ENCODE assay signal across 19 cellular contexts in the genomic region with DNA sequence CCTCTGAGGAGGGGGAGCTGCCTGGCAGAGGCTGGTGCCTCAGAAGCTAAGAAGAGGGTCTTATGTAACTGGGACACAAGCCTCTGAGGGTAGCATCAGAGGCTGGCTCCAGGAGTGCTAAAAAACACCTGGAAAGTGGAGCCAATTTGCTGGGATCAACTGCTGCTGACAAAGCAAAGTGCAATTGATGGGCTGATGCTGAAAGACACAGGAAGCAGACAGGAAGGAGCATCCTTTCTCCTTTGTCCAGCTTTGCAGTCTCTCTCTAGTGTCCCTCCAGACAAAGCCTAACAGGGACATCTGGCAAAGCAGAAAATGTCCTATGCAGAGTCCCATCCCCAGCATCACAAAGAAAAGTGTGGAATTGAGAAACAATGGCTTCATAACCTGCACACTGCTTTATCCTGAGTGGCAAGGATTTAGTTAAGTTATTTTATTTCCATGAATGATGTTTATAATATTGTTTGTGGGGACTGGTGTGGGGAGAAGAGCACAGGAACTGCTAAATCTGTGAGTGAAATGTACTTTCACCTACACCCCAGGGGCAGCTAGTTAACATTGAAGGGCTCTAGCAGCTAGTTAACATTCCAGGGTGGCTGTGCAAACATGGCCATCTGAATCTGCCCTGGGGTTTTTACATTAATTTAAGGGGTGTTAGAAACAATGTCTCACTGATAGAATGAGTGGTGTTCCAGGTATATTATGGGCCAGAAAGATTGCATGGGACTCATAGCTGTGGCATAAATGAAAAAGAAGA. TPM values are rescaled to one million over a fixed set of nuclear protein-coding genes. Genes with fewer than 3 reads are reported as not detected.
DNase-seq lines count a peak whose midpoint lies in the region; ATAC-seq, FAIRE-seq and TF ChIP-seq lines count a peak whose summit lies in the region.
"Had no signal": no experiment of that assay in that cellular context is flagged by ENCODE, and none has a peak within 500 bp of the region (broad histone marks: within the 10 kb centered on the region; RNA-seq: fewer than 3 reads in every experiment).

No MANE protein-coding gene starts in this region.

- peak overlapping the region; percentile 71 for H3K27ac ChIP-seq in HUES48 (ENCODE audit: low read depth, low read length)
- H3K27ac ChIP-seq in H1 (ENCODE audit: low read depth, low read length), result no peak overlapping the region; the same call in 1 of the 2 replicates
- H3K27ac ChIP-seq: KMS-11, PC-9, SJCRH30 had no signal

- H3K14ac ChIP-seq in H1 (ENCODE audit: insufficient read length), result no peak overlapping the region

- H2BK5ac ChIP-seq in H1 (ENCODE audit: low read depth, low read length), result 0 out of 2 replicates have a peak overlapping the region, but pooled peaks have one; percentile 52

- no peak for FAIRE-seq in H1 (lab: Jason Lieb, UNC)
- FAIRE-seq: G401.6 had no signal

- ATAC-seq in naive thymus-derived CD8-positive, alpha-beta T cell, result no peak

- DNase-seq in ELF-1 (ENCODE audit: low read depth, low spot score), result peak; percentile 47
- DNase-seq in H1 (ENCODE audit: low read depth in 1 of 2, low spot score in 2 of 2), result no peak
- DNase-seq in neural crest cell (ENCODE audit: low read depth, low spot score), result no peak
- no peak for DNase-seq in HK-2 (ENCODE audit: unreplicated experiment)
- DNase-seq in NCI-H1436 (lab: John Stamatoyannopoulos, UW), result no peak
- DNase-seq in naive thymus-derived CD8-positive, alpha-beta T cell, result no peak
- DNase-seq: ACHN, AML-193, DMS79, NCI-H1048, NCI-H1694, NCI-H226, NCI-H524 treated with DMSO at 0.1 percent for 48 hours, SJCRH30 had no signal

- CTCF ChIA-PET in H1 (lab: Charles Lee; ENCODE audit: partially characterized antibody), result interaction anchor here (1.5 kb wide), 1 partner anchor 119 kb away, joined by 5 read pairs; no protein-coding TSS in a partner anchor

- no peak overlapping the region for H3K56ac ChIP-seq in H1 (replicated peaks; ENCODE audit: insufficient read length, low read depth, low read length)

- 0 out of 4 replicates have a peak overlapping the region, but pooled peaks of 1 of the 2 experiments have one; percentile 37 for H3K4me2 ChIP-seq in H1 (ENCODE audit: insufficient read depth in 1 of 2, low read depth in 2 of 2, low read length in 2 of 2)
- H3K4me2 ChIP-seq: KMS-11, PC-9 had no signal

- H3K4ac ChIP-seq in H1 (replicated peaks; ENCODE audit: insufficient read length, low read depth, low read length), result no peak overlapping the region

- H3K27me3 ChIP-seq in HUES48 (ENCODE audit: control insufficient read depth, insufficient read depth, low read length) (no peaks in the 10 kb centered on the region), H1 (replicated peaks in 1 of 4; ENCODE audit: control insufficient read depth in 3 of 4, extremely low read depth in 1 of 4, insufficient read depth in 3 of 4, low read length in 3 of 4) (no peaks in the 10 kb centered on the region)
- H3K27me3 ChIP-seq: SJCRH30 had no signal

- no peaks in the 10 kb centered on the region for H3K36me3 Mint-ChIP-seq in neural crest cell (ENCODE audit: low read depth)
- no peaks in the 10 kb centered on the region for H3K36me3 Mint-ChIP-seq in naive thymus-derived CD8-positive, alpha-beta T cell
- H3K36me3 Mint-ChIP-seq: CD14-positive monocyte had no signal

- H3K9me3 ChIP-seq in HUES48 (ENCODE audit: control insufficient read depth, insufficient read depth, low read length), result peaks cover 20% of the 10 kb centered on the region
- H3K9me3 ChIP-seq in H1 (ENCODE audit: insufficient read depth in 2 of 2, low read depth in 1 of 2, low read length in 1 of 2), result peaks cover 7 to 11% of the 10 kb centered on the region in 2 experiments; a peak in 2 of 4 replicates
- H3K9me3 ChIP-seq: SJCRH30 had no signal

- H4K91ac ChIP-seq in H1 (replicated peaks; ENCODE audit: insufficient read length, low read length), result peak overlapping the region; percentile 5

- H3K27ac Mint-ChIP-seq in neural crest cell (ENCODE audit: unreplicated experiment), result peak overlapping the region; percentile 31
- H3K27ac Mint-ChIP-seq in naive thymus-derived CD8-positive, alpha-beta T cell, result no peak overlapping the region
- H3K27ac Mint-ChIP-seq: CD14-positive monocyte had no signal

- H2BK120ac ChIP-seq in H1 (replicated peaks; ENCODE audit: low read depth, low read length), result no peak overlapping the region

- H2BK12ac ChIP-seq in H1 (ENCODE audit: low read depth, low read length), result peak overlapping the region; percentile 50; the same call in 1 of the 2 replicates

- peaks cover 29% of the 10 kb centered on the region for H3K4me1 Mint-ChIP-seq in neural crest cell
- peaks cover 0 to 2% (median 0%) of the 10 kb centered on the region in 4 donors for H3K4me1 Mint-ChIP-seq in naive thymus-derived CD8-positive, alpha-beta T cell
- H3K4me1 Mint-ChIP-seq: CD14-positive monocyte had no signal

- H4K8ac ChIP-seq in H1 (ENCODE audit: extremely low read depth, insufficient read depth, low read length), result no peak overlapping the region

- H3K79me1 ChIP-seq in H1 (ENCODE audit: low read depth, low read length), result no peaks in the 10 kb centered on the region

- 0 out of 2 replicates have a peak overlapping the region, but pooled peaks have one; percentile 18 for H2BK20ac ChIP-seq in H1 (ENCODE audit: low read length)

- no peak overlapping the region for H3K23ac ChIP-seq in H1 (ENCODE audit: insufficient read length)

- H3K9me3 Mint-ChIP-seq in neural crest cell, result peaks cover 6% of the 10 kb centered on the region
- H3K9me3 Mint-ChIP-seq in naive thymus-derived CD8-positive, alpha-beta T cell, result no peaks in the 10 kb centered on the region

- no peaks in the 10 kb centered on the region for H4K20me1 ChIP-seq in H1 (replicated peaks in 1 of 2; ENCODE audit: control insufficient read depth in 1 of 2, insufficient read depth in 2 of 2, low read length in 2 of 2)

- TF ChIP-seq CTCF in H1 (IDR thresholded peaks at IDR 0.05; ENCODE audit: control extremely low read depth in 1 of 3, insufficient read depth in 1 of 3, low read depth in 1 of 3, low read length in 3 of 3), result no peak
- TF ChIP-seq CTCF in neural crest cell (conservative IDR thresholded peaks at IDR 0.05), result no peak

- H3K4me3 Mint-ChIP-seq in neural crest cell, result no peak overlapping the region
- H3K4me3 Mint-ChIP-seq in naive thymus-derived CD8-positive, alpha-beta T cell, result no peak overlapping the region
- H3K4me3 Mint-ChIP-seq: CD14-positive monocyte had no signal

- TF ChIP-seq RAD21 in H1 (IDR thresholded peaks at IDR 0.05 in 1 of 2, conservative IDR thresholded peaks at IDR 0.05 in 1 of 2; ENCODE audit: low read depth in 2 of 2, low read length in 2 of 2), result no peak

- H3K79me2 ChIP-seq in H1 (ENCODE audit: control insufficient read depth in 1 of 2, insufficient read depth in 2 of 2, low read length in 2 of 2), result no peaks in the 10 kb centered on the region

- no peak for TF ChIP-seq EP300 in H1 (IDR thresholded peaks at IDR 0.05; ENCODE audit: borderline replicate concordance in 1 of 2, low read depth in 2 of 2, low read length in 2 of 2)

- H4K5ac ChIP-seq in H1 (ENCODE audit: insufficient read length, low read depth, low read length), result peak overlapping the region; percentile 30

- H3K4me1 ChIP-seq in HUES48 (ENCODE audit: control insufficient read depth, insufficient read depth, low read length), result peaks cover 28% of the 10 kb centered on the region
- H3K4me1 ChIP-seq in H1 (replicated peaks in 1 of 4; ENCODE audit: control insufficient read depth in 3 of 4, insufficient read depth in 4 of 4, low read length in 3 of 4), result peaks cover 0 to 7% (median 4%) of the 10 kb centered on the region in 4 experiments; a peak in 3 of 7 replicates

- TF ChIP-seq POLR2A in H1 (IDR thresholded peaks at IDR 0.05; ENCODE audit: control extremely low read depth in 1 of 2, low read depth in 2 of 2, low read length in 2 of 2), result no peak

- no peaks in the 10 kb centered on the region for H3K23me2 ChIP-seq in H1 (ENCODE audit: low read depth, low read length)

- H3K18ac ChIP-seq in H1 (ENCODE audit: extremely low read depth, low read length), result peak overlapping the region; percentile 2; the same call in 1 of the 2 replicates

- H2AK5ac ChIP-seq in H1 (ENCODE audit: low read depth, low read length), result no peak overlapping the region

- POLR2A ChIA-PET in H1 (lab: Charles Lee; ENCODE audit: partially characterized antibody), result interaction anchor here (1.3 to 2.1 kb wide), 2 partner anchors 9 to 123 kb away, joined by 3 to 9 read pairs; no protein-coding TSS in a partner anchor
- POLR2A ChIA-PET in naive thymus-derived CD8-positive, alpha-beta T cell (lab: Charles Lee), result no interaction called here

- H2AFZ ChIP-seq in H1 (ENCODE audit: low read length), result 0 out of 2 replicates have a peak overlapping the region, but pooled peaks have one; percentile 44
- H2AFZ ChIP-seq: PC-9 had no signal

- no peaks in the 10 kb centered on the region for H3K36me3 ChIP-seq in HUES48 (ENCODE audit: control insufficient read depth, insufficient read depth, low read length)
- H3K36me3 ChIP-seq in H1 (ENCODE audit: control insufficient read depth in 2 of 4, insufficient read depth in 4 of 4, low read length in 3 of 4), result 0 out of 8 replicates have a peak, but pooled peaks cover 0 to 5% (median 0%) of the 10 kb centered on the region in 4 experiments
- H3K36me3 ChIP-seq: SJCRH30 had no signal

- no peak overlapping the region for H2BK15ac ChIP-seq in H1 (ENCODE audit: low read length)

- no peaks in the 10 kb centered on the region for H3K27me3 Mint-ChIP-seq in neural crest cell (ENCODE audit: low read depth)
- H3K27me3 Mint-ChIP-seq in naive thymus-derived CD8-positive, alpha-beta T cell, result no peaks in the 10 kb centered on the region

- H3K9ac ChIP-seq in HUES48 (ENCODE audit: low read depth, low read length) (peak overlapping the region; percentile 55), H1 (replicated peaks in 1 of 4; ENCODE audit: extremely low read depth in 1 of 4, low read depth in 3 of 4, low read length in 3 of 4) (no peak overlapping the region)
- H3K9ac ChIP-seq: KMS-11 had no signal

- H3K4me3 ChIP-seq in HUES48 (ENCODE audit: low read depth, low read length), result no peak overlapping the region; the same call in 1 of the 2 replicates
- H3K4me3 ChIP-seq in H1 (ENCODE audit: extremely low read depth in 1 of 4, insufficient read depth in 2 of 4, low read depth in 3 of 4, low read length in 4 of 4), result no peak overlapping the region
- H3K4me3 ChIP-seq: PC-9, SJCRH30 had no signal

RNA-seq across cellular contexts. Expression of a gene that starts 25.6 kb away (rescaled TPM):
- 6.4 and 7.4 TPM in 2 replicates for total RNA-seq in H1 (2021; fragmentation: NEBNext Ultra II Directional; extraction: Animal tissue kit (Norgen Biotek cat#: 25700))
- polyA plus RNA-seq in H1 (2011; rRNA removed), result 3.7 and 4.3 TPM in 2 replicates
- 5.8 TPM for polyA plus RNA-seq in H1 (2011; cell fraction: cytosol; rRNA removed)
- polyA plus RNA-seq in H1 (2011; cell fraction: nucleus; rRNA removed), result 5.6 TPM
- 4.1 to 5.9 TPM (median 4.7 TPM) in 4 replicates for polyA plus RNA-seq in H1 (2012, experiment 1 of 2)
- 0.54 TPM for polyA plus RNA-seq in H1 (2012, experiment 2 of 2)
- polyA plus RNA-seq in H1 (2013, experiment 1 of 2), result 8.9 TPM
- polyA plus RNA-seq in H1 (2013, experiment 2 of 2), result 10.1 TPM
- polyA minus RNA-seq in H1 (2011; rRNA and poly(A)+ RNA removed), result 11.9 and 15.0 TPM in 2 replicates
- polyA minus RNA-seq in H1 (2011; cell fraction: cytosol; rRNA and poly(A)+ RNA removed), result 5.8 TPM
- 13.1 TPM for polyA minus RNA-seq in H1 (2011; cell fraction: nucleus; rRNA and poly(A)+ RNA removed)
- total RNA-seq in neural crest cell, result 14.6 and 15.0 TPM in 2 replicates
- total RNA-seq in naive thymus-derived CD8-positive, alpha-beta T cell, result 1 to 10 TPM; 6.4 to 7.7 TPM
- polyA plus RNA-seq in naive thymus-derived CD8-positive, alpha-beta T cell, result 1 to 10 TPM; 2.8 to 4.6 (median 4.4) TPM

RNA-seq across cellular contexts. Expression of a gene that starts 42.0 kb away (rescaled TPM):
- 1.1 and 1.5 TPM in 2 replicates for total RNA-seq in H1 (2021; fragmentation: NEBNext Ultra II Directional; extraction: Animal tissue kit (Norgen Biotek cat#: 25700))
- polyA plus RNA-seq in H1 (2011; rRNA removed), result 0.60 and 0.71 TPM in 2 replicates
- 0.76 TPM for polyA plus RNA-seq in H1 (2011; cell fraction: cytosol; rRNA removed)
- 2.8 TPM for polyA plus RNA-seq in H1 (2011; cell fraction: nucleus; rRNA removed)
- 0.41 to 0.97 TPM (median 0.75 TPM) in 4 replicates for polyA plus RNA-seq in H1 (2012, experiment 1 of 2)
- not detected for polyA plus RNA-seq in H1 (2012, experiment 2 of 2)
- 0.95 TPM for polyA plus RNA-seq in H1 (2013, experiment 1 of 2)
- polyA plus RNA-seq in H1 (2013, experiment 2 of 2), result 0.79 TPM
- 0.98 and 1.6 TPM in 2 replicates for polyA minus RNA-seq in H1 (2011; rRNA and poly(A)+ RNA removed)
- 1.2 TPM for polyA minus RNA-seq in H1 (2011; cell fraction: cytosol; rRNA and poly(A)+ RNA removed)
- polyA minus RNA-seq in H1 (2011; cell fraction: nucleus; rRNA and poly(A)+ RNA removed), result 2.4 TPM
- total RNA-seq in neural crest cell, result 1.5 TPM in 2 replicates
- 1 to 10 TPM; 2.1 TPM for total RNA-seq in naive thymus-derived CD8-positive, alpha-beta T cell
- polyA plus RNA-seq in naive thymus-derived CD8-positive, alpha-beta T cell, result under 1 TPM; 0.36 to 0.62 (median 0.61) TPM

RNA-seq across cellular contexts. Expression of a gene that starts 55.9 kb away (rescaled TPM):
- not detected in 2 replicates for total RNA-seq in H1 (2021; fragmentation: NEBNext Ultra II Directional; extraction: Animal tissue kit (Norgen Biotek cat#: 25700))
- polyA plus RNA-seq in H1 (2011; rRNA removed), result not detected in 2 replicates
- polyA plus RNA-seq in H1 (2011; cell fraction: cytosol; rRNA removed), result not detected
- polyA plus RNA-seq in H1 (2011; cell fraction: nucleus; rRNA removed), result not detected
- polyA plus RNA-seq in H1 (2012, experiment 1 of 2), result not detected in 4 replicates
- not detected for polyA plus RNA-seq in H1 (2012, experiment 2 of 2)
- 0.12 TPM for polyA plus RNA-seq in H1 (2013, experiment 1 of 2)
- 0.07 TPM for polyA plus RNA-seq in H1 (2013, experiment 2 of 2)
- polyA minus RNA-seq in H1 (2011; rRNA and poly(A)+ RNA removed), result not detected in 2 replicates
- polyA minus RNA-seq in H1 (2011; cell fraction: cytosol; rRNA and poly(A)+ RNA removed), result not detected
- not detected for polyA minus RNA-seq in H1 (2011; cell fraction: nucleus; rRNA and poly(A)+ RNA removed)
- 0.51 TPM in 1 of 2 replicates, not detected in the other for total RNA-seq in neural crest cell
- total RNA-seq in naive thymus-derived CD8-positive, alpha-beta T cell, result not detected
- not detected for polyA plus RNA-seq in naive thymus-derived CD8-positive, alpha-beta T cell
- total RNA-seq: PC-9 had no signal
- polyA plus RNA-seq: CD14-positive monocyte had no signal
